9 cellular contexts compared by ENCODE assay signal in genomic region chr14:70018713-70019201, GRCh38.
DNase-seq lines count a peak whose midpoint lies in the region; ATAC-seq and TF ChIP-seq lines count a peak whose summit lies in the region.
"Had no signal": no experiment of that assay in that cellular context is flagged by ENCODE, and none has a peak within 500 bp of the region (broad histone marks: within the 10 kb centered on the region; RNA-seq: fewer than 3 reads in every experiment).

No MANE protein-coding gene starts in this region.

- H3K9me3 Mint-ChIP-seq in HFFc6 (peaks cover 6% of the 10 kb centered on the region; the same call in 1 of the 2 replicates), H9 (no peaks in the 10 kb centered on the region)

- no peak overlapping the region for H3K4ac ChIP-seq in H9 (ENCODE audit: low read depth, low read length)

- H3K9ac ChIP-seq in parathyroid adenoma: no peak overlapping the region
- no peak overlapping the region for H3K9ac ChIP-seq in H9 (ENCODE audit: extremely low read depth, insufficient read length, low read length)

- peak overlapping the region; percentile 66 for H2AFZ ChIP-seq in parathyroid adenoma
- H2AFZ ChIP-seq in H9 (ENCODE audit: low read length): no peak overlapping the region

- no peak overlapping the region for H4K8ac ChIP-seq in H9 (replicated peaks; ENCODE audit: insufficient read length, low read depth, low read length)

- peak; percentile 73 for ATAC-seq in HG03354 (IDR thresholded peaks at IDR 0.05; ENCODE audit: poor library complexity, severe bottlenecking, unreplicated experiment)

- no peak overlapping the region for H2BK20ac ChIP-seq in H9 (ENCODE audit: low read depth, low read length, poor library complexity, severe bottlenecking)

- H3K4me2 ChIP-seq in parathyroid adenoma (ENCODE audit: low read length) (peak overlapping the region; percentile 48), H9 (ENCODE audit: insufficient read depth, insufficient read length, low read length) (no peak overlapping the region)

- H3K14ac ChIP-seq in H9 (ENCODE audit: insufficient read depth, low read length): no peak overlapping the region

- H2BK15ac ChIP-seq in H9 (ENCODE audit: low read depth, low read length): no peak overlapping the region

- H3K56ac ChIP-seq in H9 (ENCODE audit: insufficient read length, low read depth, low read length): no peak overlapping the region

- H3K79me1 ChIP-seq in H9 (ENCODE audit: insufficient read depth, low read depth, low read length, poor library complexity, severe bottlenecking): no peaks in the 10 kb centered on the region

- H3K9me3 ChIP-seq in parathyroid adenoma (ENCODE audit: control insufficient read depth, low read length) (no peaks in the 10 kb centered on the region), H9 (ENCODE audit: control insufficient read depth, low read depth, low read length) (no peaks in the 10 kb centered on the region)

- H3T11ph ChIP-seq in H9 (ENCODE audit: low read length): no peak overlapping the region

- peaks cover 10% of the 10 kb centered on the region for H3K27me3 Mint-ChIP-seq in HFFc6 (ENCODE audit: insufficient read depth)
- H3K27me3 Mint-ChIP-seq in H9 (ENCODE audit: low read depth): peaks cover 1% of the 10 kb centered on the region

- H3K79me2 ChIP-seq in parathyroid adenoma (no peaks in the 10 kb centered on the region), H9 (ENCODE audit: insufficient read depth, low read length) (no peaks in the 10 kb centered on the region)

- peak; percentile 50 for DNase-seq in GM12865 (ENCODE audit: low read depth)
- peak; percentile 44 for DNase-seq in fibroblast of gingiva (ENCODE audit: low read depth)
- no peak for DNase-seq in NCI-H1105 treated with DMSO at 0.1 percent for 48 hours (lab: John Stamatoyannopoulos, UW)
- no peak for DNase-seq in HFFc6
- no peak for DNase-seq in activated gamma-delta T cell (lab: John Stamatoyannopoulos, UW)
- no peak for DNase-seq in H9
- DNase-seq: NCI-H526 had no signal

- H3K4me1 Mint-ChIP-seq in HFFc6 (ENCODE audit: low read depth): no peaks in the 10 kb centered on the region
- peaks cover 9 to 13% of the 10 kb centered on the region in 2 experiments for H3K4me1 Mint-ChIP-seq in H9

- H2BK120ac ChIP-seq in H9 (ENCODE audit: low read depth, low read length, poor library complexity, severe bottlenecking): no peak overlapping the region

- no peaks in the 10 kb centered on the region for H3K36me3 Mint-ChIP-seq in HFFc6 (ENCODE audit: low read depth)
- no peaks in the 10 kb centered on the region for H3K36me3 Mint-ChIP-seq in H9 (ENCODE audit: insufficient read depth in 1 of 3, low read depth in 3 of 3)

- H4K20me1 ChIP-seq in H9 (ENCODE audit: control insufficient read depth, insufficient read depth, insufficient read length): no peaks in the 10 kb centered on the region

- H2AK5ac ChIP-seq in H9 (ENCODE audit: insufficient read length, low read length): no peak overlapping the region

- WGBS in H9 (ENCODE audit: extremely low coverage, insufficient read length, low lambda C conversion rate): no CpG with 5 or more reads among the region's 9 CpGs

- H3K27ac ChIP-seq in parathyroid adenoma (no peak overlapping the region), H9 (ENCODE audit: insufficient read length, low read depth, low read length) (no peak overlapping the region)

- no peak overlapping the region for H3K23ac ChIP-seq in H9 (ENCODE audit: insufficient read length, low read depth, low read length)

- no peak overlapping the region for H2BK12ac ChIP-seq in H9 (ENCODE audit: insufficient read length, low read depth, low read length)

- no peaks in the 10 kb centered on the region for H3K36me3 ChIP-seq in parathyroid adenoma (ENCODE audit: control insufficient read depth, insufficient read depth, low read length)

- no peaks in the 10 kb centered on the region for H3K23me2 ChIP-seq in H9 (ENCODE audit: insufficient read length, low read depth, low read length, poor library complexity, severe bottlenecking)

- H3K27me3 ChIP-seq in parathyroid adenoma (ENCODE audit: control insufficient read depth, insufficient read depth, low read length): no peaks in the 10 kb centered on the region
- H3K27me3 ChIP-seq in H9 (ENCODE audit: insufficient read depth, low read length): no peaks in the 10 kb centered on the region

- TF ChIP-seq CTCF in GM12865 (IDR thresholded peaks at IDR 0.05; ENCODE audit: insufficient read depth, low read depth, low read length, missing control alignments): no peak
- TF ChIP-seq CTCF in parathyroid adenoma (IDR thresholded peaks at IDR 0.05): no peak
- TF ChIP-seq CTCF in HFFc6 (IDR thresholded peaks at IDR 0.05): no peak
- TF ChIP-seq CTCF in H9 (conservative IDR thresholded peaks at IDR 0.05): no peak

- H3K4me3 Mint-ChIP-seq in HFFc6 (no peak overlapping the region), H9 (no peak overlapping the region)

- H3K27ac Mint-ChIP-seq in HFFc6: no peak overlapping the region
- H3K27ac Mint-ChIP-seq in H9: no peak overlapping the region

- no peak overlapping the region for H3K18ac ChIP-seq in H9 (ENCODE audit: insufficient read length, low read depth, low read length)

- no peak overlapping the region for H3K4me3 ChIP-seq in GM12865 (ENCODE audit: low read depth, low read length)
- no peak overlapping the region for H3K4me3 ChIP-seq in parathyroid adenoma (ENCODE audit: low read depth, low read length)

- no peak overlapping the region for H4K91ac ChIP-seq in H9 (ENCODE audit: insufficient read length, low read depth, low read length)

- no peaks in the 10 kb centered on the region for H3K4me1 ChIP-seq in parathyroid adenoma
- H3K4me1 ChIP-seq in H9 (ENCODE audit: insufficient read depth, low read length): no peaks in the 10 kb centered on the region

- H4K5ac ChIP-seq in H9 (ENCODE audit: insufficient read length, low read depth, low read length): no peak overlapping the region

- H2BK5ac ChIP-seq in H9 (ENCODE audit: insufficient read length, low read length): no peak overlapping the region

Comparison
In these comparisons a context has a peak if more than half of its experiments do, and no peak if none do; other contexts are left out.
1. DNase-seq: peak in GM12865 (single experiment) and fibroblast of gingiva (single experiment); none in NCI-H1105 treated with DMSO at 0.1 percent for 48 hours (single experiment), HFFc6 (single experiment), activated gamma-delta T cell (single experiment) and H9 (single experiment).